In genomic region chr13:90576067-90576466, GRCh38 we compare ENCODE assay signal across 38 cellular contexts.
"Had no signal": no experiment of that assay in that cellular context is flagged by ENCODE, and none has a peak within 500 bp of the region (broad histone marks: within the 10 kb centered on the region; RNA-seq: fewer than 3 reads in every experiment).

No MANE protein-coding gene starts in this region.

- DNase-seq: activated effector memory CD4-positive, alpha-beta T cell treated with anti-CD3 and anti-CD28 coated beads, Interleukin-2, amount 50 U/mL, for 16 hours; activated effector memory CD4-positive, alpha-beta T cell treated with Interleukin-2 at 50 U/mL for 16 hours; activated gamma-delta T cell; activated gamma-delta T cell treated with Interleukin-2 at 50 U/mL for 16 hours; activated naive CD4-positive, alpha-beta T cell; activated naive CD4-positive, alpha-beta T cell treated with anti-CD3 and anti-CD28 coated beads for 36 hours; activated naive CD4-positive, alpha-beta T cell treated with anti-CD3 and anti-CD28 coated beads, Interleukin-2, amount 10 ng/mL, durations not matched to agents 7 days and 5 days; activated naive CD4-positive, alpha-beta T cell treated with Interleukin-2 at 50 U/mL for 16 hours; activated naive CD8-positive, alpha-beta T cell treated with anti-CD3 and anti-CD28 coated beads for 36 hours; activated naive CD8-positive, alpha-beta T cell treated with anti-CD3 and anti-CD28 coated beads, Interleukin-2, amount 10 ng/mL, durations not matched to agents 7 days and 5 days; activated naive CD8-positive, alpha-beta T cell treated with anti-CD3 and anti-CD28 coated beads, Interleukin-2, amount 50 U/mL, for 24 hours; activated T-cell treated with anti-CD3 and anti-CD28 coated beads, Interleukin-2, amount 50 U/mL, for 1 hour; activated T-cell treated with anti-CD3 and anti-CD28 coated beads, Interleukin-2, amount 50 U/mL, for 24 hours; activated T-cell treated with anti-CD3 and anti-CD28 coated beads, Interleukin-2, amount 50 U/mL, for 4 hours; activated T-cell treated with anti-CD3 and anti-CD28 coated beads, Interleukin-2, amount 50 U/mL, for 48 hours; activated T-cell treated with anti-CD3 and anti-CD28 coated beads, Interleukin-2, amount 50 U/mL, for 72 hours; adrenal gland; amniotic stem cell; amygdala; anterior cingulate cortex; aorta; body of pancreas; brain microvascular endothelial cell; caudate nucleus; central memory CD4-positive, alpha-beta T cell; cerebellar nuclear complex had no signal

- ATAC-seq: activated naive CD4-positive, alpha-beta T cell treated with anti-CD3 and anti-CD28 coated beads, Interleukin-2, amount 50 U/mL, for 72 hours; activated naive CD8-positive, alpha-beta T cell treated with anti-CD3 and anti-CD28 coated beads, Interleukin-2, amount 50 U/mL, for 24 hours; activated T-cell treated with anti-CD3 and anti-CD28 coated beads, Interleukin-2, amount 50 U/mL, for 4 hours; activated T-cell treated with anti-CD3 and anti-CD28 coated beads, Interleukin-2, amount 50 U/mL, for 72 hours; activated T-helper 17 cell treated with anti-CD3 and anti-CD28 coated beads, Interleukin-2, amount 50 U/mL, for 72 hours; body of pancreas had no signal

- H3K9me3 ChIP-seq: ascending aorta, body of pancreas, breast epithelium had no signal

- H3K36me3 ChIP-seq: adrenal gland, ascending aorta, brain microvascular endothelial cell, breast epithelium, cardiac muscle cell had no signal

- H3K4me1 ChIP-seq: adrenal gland, ascending aorta, body of pancreas, breast epithelium had no signal

- H3K27me3 Mint-ChIP-seq: activated naive CD4-positive, alpha-beta T cell treated with anti-CD3 and anti-CD28 coated beads, Interleukin-2, amount 10 ng/mL, durations not matched to agents 7 days and 5 days; activated naive CD8-positive, alpha-beta T cell; activated naive CD8-positive, alpha-beta T cell treated with anti-CD3 and anti-CD28 coated beads for 36 hours; activated naive CD8-positive, alpha-beta T cell treated with anti-CD3 and anti-CD28 coated beads, Interleukin-2, amount 10 ng/mL, durations not matched to agents 7 days and 5 days; activated naive CD8-positive, alpha-beta T cell treated with anti-CD3 and anti-CD28 coated beads, Interleukin-2, amount 50 U/mL, for 24 hours; activated T-cell treated with anti-CD3 and anti-CD28 coated beads, Interleukin-2, amount 50 U/mL, for 24 hours; activated T-helper 17 cell treated with anti-CD3 and anti-CD28 coated beads, Interleukin-2, amount 50 U/mL, for 72 hours; central memory CD8-positive, alpha-beta T cell had no signal

- H3K4me3 Mint-ChIP-seq: activated naive CD4-positive, alpha-beta T cell treated with anti-CD3 and anti-CD28 coated beads for 36 hours; activated naive CD4-positive, alpha-beta T cell treated with anti-CD3 and anti-CD28 coated beads, Interleukin-2, amount 10 ng/mL, durations not matched to agents 7 days and 5 days; activated naive CD8-positive, alpha-beta T cell; activated naive CD8-positive, alpha-beta T cell treated with anti-CD3 and anti-CD28 coated beads for 36 hours; activated naive CD8-positive, alpha-beta T cell treated with anti-CD3 and anti-CD28 coated beads, Interleukin-2, amount 10 ng/mL, durations not matched to agents 7 days and 5 days; activated naive CD8-positive, alpha-beta T cell treated with anti-CD3 and anti-CD28 coated beads, Interleukin-2, amount 50 U/mL, for 24 hours; activated T-cell treated with anti-CD3 and anti-CD28 coated beads, Interleukin-2, amount 50 U/mL, for 24 hours; activated T-cell treated with anti-CD3 and anti-CD28 coated beads, Interleukin-2, amount 50 U/mL, for 4 hours; activated T-cell treated with anti-CD3 and anti-CD28 coated beads, Interleukin-2, amount 50 U/mL, for 72 hours; activated T-helper 1 cell treated with anti-CD3 and anti-CD28 coated beads, Interleukin-12 subunit alpha, Interleukin-12 subunit beta, Interleukin-2, Interleukin-4 antibody, amounts not matched to agents 30 ng/mL and 10 ng/mL and 1 ng/mL, durations not matched to agents 14 hours and 24 hours and 36 hours; activated T-helper 17 cell treated with anti-CD3 and anti-CD28 coated beads, Interleukin-2, amount 50 U/mL, for 72 hours; brain; central memory CD8-positive, alpha-beta T cell had no signal

- H3K4me3 ChIP-seq: adrenal gland, ascending aorta, body of pancreas, breast epithelium, cardiac muscle cell had no signal

- H3K27ac ChIP-seq: adrenal gland, ascending aorta, body of pancreas, brain microvascular endothelial cell, breast epithelium, cardiac muscle cell had no signal

- H3K36me3 Mint-ChIP-seq: activated naive CD4-positive, alpha-beta T cell treated with anti-CD3 and anti-CD28 coated beads, Interleukin-2, amount 10 ng/mL, durations not matched to agents 7 days and 5 days; activated naive CD4-positive, alpha-beta T cell treated with anti-CD3 and anti-CD28 coated beads, Interleukin-2, amount 50 U/mL, for 72 hours; activated naive CD8-positive, alpha-beta T cell; activated naive CD8-positive, alpha-beta T cell treated with anti-CD3 and anti-CD28 coated beads for 36 hours; activated naive CD8-positive, alpha-beta T cell treated with anti-CD3 and anti-CD28 coated beads, Interleukin-2, amount 10 ng/mL, durations not matched to agents 7 days and 5 days; brain had no signal

- H3K4me1 Mint-ChIP-seq: activated naive CD4-positive, alpha-beta T cell treated with anti-CD3 and anti-CD28 coated beads, Interleukin-2, amount 10 ng/mL, durations not matched to agents 7 days and 5 days; activated naive CD8-positive, alpha-beta T cell treated with anti-CD3 and anti-CD28 coated beads for 36 hours; activated naive CD8-positive, alpha-beta T cell treated with anti-CD3 and anti-CD28 coated beads, Interleukin-2, amount 10 ng/mL, durations not matched to agents 7 days and 5 days; activated naive CD8-positive, alpha-beta T cell treated with anti-CD3 and anti-CD28 coated beads, Interleukin-2, amount 50 U/mL, for 24 hours; activated T-helper 17 cell treated with anti-CD3 and anti-CD28 coated beads, Interleukin-2, amount 50 U/mL, for 72 hours; brain; central memory CD8-positive, alpha-beta T cell had no signal

- H3K27ac Mint-ChIP-seq: activated naive CD4-positive, alpha-beta T cell treated with anti-CD3 and anti-CD28 coated beads for 36 hours; activated naive CD4-positive, alpha-beta T cell treated with anti-CD3 and anti-CD28 coated beads, Interleukin-2, amount 10 ng/mL, durations not matched to agents 7 days and 5 days; activated naive CD4-positive, alpha-beta T cell treated with anti-CD3 and anti-CD28 coated beads, Interleukin-2, amount 50 U/mL, for 72 hours; activated naive CD8-positive, alpha-beta T cell; activated naive CD8-positive, alpha-beta T cell treated with anti-CD3 and anti-CD28 coated beads for 36 hours; activated naive CD8-positive, alpha-beta T cell treated with anti-CD3 and anti-CD28 coated beads, Interleukin-2, amount 10 ng/mL, durations not matched to agents 7 days and 5 days; activated naive CD8-positive, alpha-beta T cell treated with anti-CD3 and anti-CD28 coated beads, Interleukin-2, amount 50 U/mL, for 24 hours; activated T-cell treated with anti-CD3 and anti-CD28 coated beads, Interleukin-2, amount 50 U/mL, for 24 hours; activated T-cell treated with anti-CD3 and anti-CD28 coated beads, Interleukin-2, amount 50 U/mL, for 72 hours; activated T-helper 1 cell treated with anti-CD3 and anti-CD28 coated beads, Interleukin-12 subunit alpha, Interleukin-12 subunit beta, Interleukin-2, Interleukin-4 antibody, amounts not matched to agents 30 ng/mL and 10 ng/mL and 1 ng/mL, durations not matched to agents 14 hours and 24 hours and 36 hours; activated T-helper 17 cell treated with anti-CD3 and anti-CD28 coated beads, Interleukin-2, amount 50 U/mL, for 72 hours; activated T-helper 2 cell treated with anti-CD3 and anti-CD28 coated beads, Interferon-gamma antibody, Interleukin-2, Interleukin-4, amounts not matched to agents 10 μg/mL and 5 μg/mL and 100 μg/mL, durations not matched to agents 14 hours and 24 hours and 36 hours; brain had no signal

- H3K27me3 ChIP-seq: adrenal gland, ascending aorta, body of pancreas, brain microvascular endothelial cell, breast epithelium, cardiac muscle cell had no signal

- FAIRE-seq: astrocyte, bronchial epithelial cell had no signal
